In the genomic region with DNA sequence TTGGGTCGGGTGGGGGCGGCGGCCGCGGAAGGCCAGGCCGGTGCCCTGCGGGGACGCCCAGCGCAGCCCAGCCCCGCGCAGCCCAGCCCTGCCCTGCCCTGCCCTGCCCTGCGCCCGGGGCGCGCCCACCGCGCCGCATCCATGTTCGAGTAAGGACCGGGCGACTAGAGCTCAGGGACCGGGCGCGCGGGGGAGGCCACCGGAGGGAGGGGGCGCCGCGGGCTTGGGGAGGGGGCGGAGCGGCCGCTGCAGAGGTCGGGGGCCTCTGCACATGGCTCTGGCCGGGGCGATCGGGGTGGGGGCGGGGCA, we compare ENCODE assay signal across 8 cellular contexts. TPM values are rescaled to one million over a fixed set of nuclear protein-coding genes. Genes with fewer than 3 reads are reported as not detected.
DNase-seq lines count a peak whose midpoint lies in the region; ATAC-seq, FAIRE-seq and TF ChIP-seq lines count a peak whose summit lies in the region.

No MANE protein-coding gene starts in this region.

- 0 to 13% methylated on average over 1 to 3 of the region's 37 CpGs for WGBS in thyroid gland, 2 donors

- peaks cover 71% of the 10 kb centered on the region for H3K4me1 Mint-ChIP-seq in activated CD4-positive, alpha-beta T cell treated with anti-CD3 and anti-CD28 coated beads for 36 hours

- H3K27me3 ChIP-seq in adipocyte (replicated peaks; ENCODE audit: control insufficient read depth, insufficient read depth, low read length) = no peaks in the 10 kb centered on the region
- no peaks in the 10 kb centered on the region for H3K27me3 ChIP-seq in left lung
- H3K27me3 ChIP-seq in thyroid gland = no peaks in the 10 kb centered on the region

- no peaks in the 10 kb centered on the region for H3K36me3 ChIP-seq in adipocyte (ENCODE audit: control insufficient read depth, insufficient read depth, low read length, severe bottlenecking)
- peaks cover 0 to 15% of the 10 kb centered on the region in 2 donors for H3K36me3 ChIP-seq in left lung
- no peaks in the 10 kb centered on the region for H3K36me3 ChIP-seq in thyroid gland

- POLR2A ChIA-PET in activated CD4-positive, alpha-beta T cell treated with anti-CD3 and anti-CD28 coated beads for 36 hours (lab: Charles Lee) = interaction anchor here (1.6 to 3.1 kb wide), 2 partner anchors 11 to 26 kb away, joined by 10 to 14 read pairs; no protein-coding TSS in a partner anchor

- peak overlapping the region; percentile 100 for H3K4me3 Mint-ChIP-seq in activated CD4-positive, alpha-beta T cell treated with anti-CD3 and anti-CD28 coated beads for 36 hours

- DNase-seq in activated CD4-positive, alpha-beta T cell treated with anti-CD3 and anti-CD28 coated beads for 36 hours = no peak
- DNase-seq in activated CD4-positive, alpha-beta T cell treated with anti-CD3 and anti-CD28 coated beads for 48 hours = no peak
- DNase-seq in adipocyte (ENCODE audit: low read depth) (no peak), left lung (no peak), thyroid gland (no peak), GM12892 (ENCODE audit: insufficient read length) (no peak)

- no peak overlapping the region for H3K27ac Mint-ChIP-seq in activated CD4-positive, alpha-beta T cell treated with anti-CD3 and anti-CD28 coated beads for 36 hours

- intact Hi-C loops in activated CD4-positive, alpha-beta T cell treated with anti-CD3 and anti-CD28 coated beads for 36 hours (cut with DNase I, micrococcal nuclease) = loop anchor here (1.0 to 5.0 kb wide), 4 partner anchors 27 to 1628 kb away; partner anchors contain the start of genes CEBPG (in 1 of the 2), SCGB2B2 (in 1 of the 2), ZNF302 (in 1 of the 2) and ZNF792 (in 1 of the 2)
- intact Hi-C loops in left lung (cut with DNase I) (no loop called here), thyroid gland (cut with DNase I) (no loop called here)

- H3K9me3 ChIP-seq in adipocyte (ENCODE audit: control insufficient read depth, low read length) = no peaks in the 10 kb centered on the region
- H3K9me3 ChIP-seq in left lung = no peaks in the 10 kb centered on the region
- no peaks in the 10 kb centered on the region for H3K9me3 ChIP-seq in thyroid gland

- H3K36me3 Mint-ChIP-seq in activated CD4-positive, alpha-beta T cell treated with anti-CD3 and anti-CD28 coated beads for 36 hours (ENCODE audit: low read depth) = peaks cover 39% of the 10 kb centered on the region

- CTCF ChIA-PET in activated CD4-positive, alpha-beta T cell treated with anti-CD3 and anti-CD28 coated beads for 36 hours (lab: Charles Lee) = interaction anchor here (0.9 to 3.4 kb wide), 4 partner anchors 13 to 44 kb away, joined by 4 to 26 read pairs (median 12); no protein-coding TSS in a partner anchor

- peak overlapping the region; percentile 97 to 99 for H3K27ac ChIP-seq in left lung
- H3K27ac ChIP-seq in thyroid gland = peak overlapping the region; percentile 77 to 100 (median 98)

- H3K4me1 ChIP-seq in adipocyte (ENCODE audit: control insufficient read depth, insufficient read depth, low read length) = peaks cover 26% of the 10 kb centered on the region
- peaks cover 35 to 88% of the 10 kb centered on the region in 2 donors for H3K4me1 ChIP-seq in left lung
- H3K4me1 ChIP-seq in thyroid gland = peaks cover 25 to 57% of the 10 kb centered on the region in 2 donors

- no peaks in the 10 kb centered on the region for H3K27me3 Mint-ChIP-seq in activated CD4-positive, alpha-beta T cell treated with anti-CD3 and anti-CD28 coated beads for 36 hours

- ATAC-seq in activated CD4-positive, alpha-beta T cell treated with anti-CD3 and anti-CD28 coated beads for 36 hours = peak; percentile 21
- ATAC-seq in left lung (no peak), HG02840 (IDR thresholded peaks at IDR 0.05; ENCODE audit: low FRiP score, unreplicated experiment) (no peak), GM21367 (IDR thresholded peaks at IDR 0.05; ENCODE audit: unreplicated experiment) (no peak)

- no peak for TF ChIP-seq CTCF in left lung (IDR thresholded peaks at IDR 0.05)
- no peak for TF ChIP-seq CTCF in thyroid gland (IDR thresholded peaks at IDR 0.05)

- no peak for FAIRE-seq in GM12892 (lab: Jason Lieb, UNC)

- no peak overlapping the region for H3K9ac ChIP-seq in adipocyte (ENCODE audit: low read length)

- H3K4me3 ChIP-seq in adipocyte (ENCODE audit: low read length) (peak overlapping the region; percentile 82), left lung (peak overlapping the region; percentile 84 to 94), thyroid gland (replicated peaks in 1 of 3) (peak overlapping the region; percentile 3 to 97 (median 64))

- H3K9me3 Mint-ChIP-seq in activated CD4-positive, alpha-beta T cell treated with anti-CD3 and anti-CD28 coated beads for 36 hours (ENCODE audit: low read depth) = no peaks in the 10 kb centered on the region

- TF ChIP-seq POLR2A in thyroid gland (IDR thresholded peaks at IDR 0.05) (peak in 1 of 2 donors; percentile 80), GM12892 (IDR thresholded peaks at IDR 0.05; ENCODE audit: low read depth, low read length) (no peak; the same call in 1 of the 2 replicates)

RNA-seq across cellular contexts. Expression of gene GRAMD1A, which starts 0.2 kb away (rescaled TPM):
- 100 to 1,000 TPM; 185 to 227 TPM for total RNA-seq in activated CD4-positive, alpha-beta T cell treated with anti-CD3 and anti-CD28 coated beads for 36 hours
- total RNA-seq in left lung (100 to 1,000 TPM; 116 to 137 TPM), thyroid gland (10 to 100 TPM; 33.4 to 57.5 (median 47.0) TPM)
- polyA plus RNA-seq in GM12892 (2012; ENCODE audit: missing spikeins) = 44.0 TPM

RNA-seq across cellular contexts. Expression of gene SCN1B, which starts 30.0 kb away (rescaled TPM):
- 1 to 10 TPM; 1.3 to 1.6 TPM for total RNA-seq in activated CD4-positive, alpha-beta T cell treated with anti-CD3 and anti-CD28 coated beads for 36 hours
- total RNA-seq in left lung (1 to 10 TPM; 7.7 to 9.7 TPM), thyroid gland (10 to 100 TPM in 2 of 4 donors, 1 to 10 TPM in 2; 5.7 to 19.6 (median 10.1) TPM)
- 0.40 TPM for polyA plus RNA-seq in GM12892 (2012; ENCODE audit: missing spikeins)

RNA-seq across cellular contexts. Expression of gene ZNF792, which starts 36.3 kb away (rescaled TPM):
- 1 to 10 TPM; 5.6 to 5.7 TPM for total RNA-seq in activated CD4-positive, alpha-beta T cell treated with anti-CD3 and anti-CD28 coated beads for 36 hours
- total RNA-seq in left lung = 1 to 10 TPM; 8.5 to 9.9 TPM
- 10 to 100 TPM in 1 of 4 donors, 1 to 10 TPM in 3; 7.5 to 13.2 (median 9.3) TPM for total RNA-seq in thyroid gland
- 2.3 TPM for polyA plus RNA-seq in GM12892 (2012; ENCODE audit: missing spikeins)

RNA-seq across cellular contexts. Expression of gene HPN, which starts 41.2 kb away (rescaled TPM):
- total RNA-seq in activated CD4-positive, alpha-beta T cell treated with anti-CD3 and anti-CD28 coated beads for 36 hours = under 1 TPM in 1 of 2 experiments, not detected in 1; 0.09 TPM
- total RNA-seq in left lung (10 to 100 TPM; 16.8 to 40.3 TPM), thyroid gland (10 to 100 TPM; 16.3 to 19.3 (median 17.9) TPM)
- polyA plus RNA-seq in GM12892 (2012; ENCODE audit: missing spikeins) = not detected

Comparison
In these comparisons a context has a peak if more than half of its experiments do, and no peak if none do; other contexts are left out.
1. intact Hi-C loops: an anchor here in activated CD4-positive, alpha-beta T cell treated with anti-CD3 and anti-CD28 coated beads for 36 hours (1.0 to 5.0 kb wide); none called in left lung and thyroid gland.